In the genomic region with DNA sequence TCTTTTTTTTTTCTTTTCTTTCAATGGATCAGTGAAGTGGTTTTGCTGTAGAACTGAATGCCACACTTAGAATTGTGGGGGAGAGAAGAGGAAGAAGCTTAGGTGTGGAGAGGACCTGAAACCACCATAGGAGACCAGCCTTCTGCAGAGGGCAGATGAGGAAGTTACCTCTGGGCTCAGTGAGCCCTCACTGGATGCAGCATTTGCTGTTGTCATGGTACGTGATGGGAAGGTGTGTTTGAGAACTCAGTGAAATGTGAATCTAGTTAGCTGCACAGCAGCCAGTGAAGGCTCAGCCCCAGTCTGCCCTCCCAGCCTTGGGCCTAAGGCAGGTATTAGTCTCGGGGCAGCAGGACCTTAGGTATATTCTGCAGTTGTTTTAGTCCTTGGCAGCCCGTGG, we compare ENCODE assay signal across 9 cellular contexts. TPM values are rescaled to one million over a fixed set of nuclear protein-coding genes. Genes with fewer than 3 reads are reported as not detected.
DNase-seq lines count a peak whose midpoint lies in the region; ATAC-seq and TF ChIP-seq lines count a peak whose summit lies in the region.
"Had no signal": no experiment of that assay in that cellular context is flagged by ENCODE, and none has a peak within 500 bp of the region (broad histone marks: within the 10 kb centered on the region; RNA-seq: fewer than 3 reads in every experiment).

No MANE protein-coding gene starts in this region.

- H3K18ac ChIP-seq in H9 (ENCODE audit: insufficient read length, low read depth, low read length): no peak overlapping the region

- H3K4me1 Mint-ChIP-seq in activated CD4-positive, alpha-beta T cell treated with anti-CD3 and anti-CD28 coated beads, Interleukin-2, amount 10 ng/mL, durations not matched to agents 24 days and 14 days: peaks cover 70% of the 10 kb centered on the region
- H3K4me1 Mint-ChIP-seq in H9: peaks cover 9 to 14% of the 10 kb centered on the region in 2 experiments; a peak in 3 of 4 replicates

- no peak overlapping the region for H3K23ac ChIP-seq in H9 (ENCODE audit: insufficient read length, low read depth, low read length)

- WGBS in H9 (ENCODE audit: extremely low coverage, insufficient read length, low lambda C conversion rate): no CpG with 5 or more reads among the region's 3 CpGs

- ATAC-seq in HG02884 (IDR thresholded peaks at IDR 0.05; ENCODE audit: unreplicated experiment): peak; percentile 95
- ATAC-seq: K562 had no signal

- no peak overlapping the region for H2BK15ac ChIP-seq in H9 (ENCODE audit: low read depth, low read length)

- H2BK12ac ChIP-seq in H9 (ENCODE audit: insufficient read length, low read depth, low read length): no peak overlapping the region

- H2BK120ac ChIP-seq in H9 (ENCODE audit: low read depth, low read length, poor library complexity, severe bottlenecking): no peak overlapping the region

- H3K14ac ChIP-seq in H9 (ENCODE audit: insufficient read depth, low read length): no peak overlapping the region

- no peaks in the 10 kb centered on the region for H4K20me1 ChIP-seq in osteoblast (ENCODE audit: insufficient read depth, low read length)
- H4K20me1 ChIP-seq in H9 (ENCODE audit: control insufficient read depth, insufficient read depth, insufficient read length): no peaks in the 10 kb centered on the region

- H3K23me2 ChIP-seq in H9 (ENCODE audit: insufficient read length, low read depth, low read length, poor library complexity, severe bottlenecking): no peaks in the 10 kb centered on the region

- no peak overlapping the region for H3K56ac ChIP-seq in H9 (ENCODE audit: insufficient read length, low read depth, low read length)

- peaks cover 55% of the 10 kb centered on the region for H3K36me3 Mint-ChIP-seq in activated CD4-positive, alpha-beta T cell treated with anti-CD3 and anti-CD28 coated beads, Interleukin-2, amount 10 ng/mL, durations not matched to agents 24 days and 14 days (ENCODE audit: low read depth)
- H3K36me3 Mint-ChIP-seq in H9 (ENCODE audit: insufficient read depth in 1 of 3, low read depth in 3 of 3): peaks cover 3 to 21% (median 12%) of the 10 kb centered on the region in 3 experiments; a peak in 5 of 7 replicates

- no peak overlapping the region for H3K9ac ChIP-seq in H9 (ENCODE audit: extremely low read depth, insufficient read length, low read length)

- TF ChIP-seq POLR2A in Peyer's patch (IDR thresholded peaks at IDR 0.05): no peak

- no peaks in the 10 kb centered on the region for H3K9me3 ChIP-seq in Peyer's patch
- H3K9me3 ChIP-seq in osteoblast (ENCODE audit: low read depth, low read length): no peaks in the 10 kb centered on the region
- H3K9me3 ChIP-seq in H9 (ENCODE audit: control insufficient read depth, low read depth, low read length): no peaks in the 10 kb centered on the region

- H3K4me2 ChIP-seq in osteoblast (ENCODE audit: insufficient read depth, low read length) (no peak overlapping the region), H9 (ENCODE audit: insufficient read depth, insufficient read length, low read length) (no peak overlapping the region)

- TF ChIP-seq CTCF in Peyer's patch (IDR thresholded peaks at IDR 0.05) (no peak), osteoblast (IDR thresholded peaks at IDR 0.05; ENCODE audit: extremely low read depth, low read depth, low read length) (no peak), H9 (conservative IDR thresholded peaks at IDR 0.05) (no peak)

- H3K4ac ChIP-seq in H9 (ENCODE audit: low read depth, low read length): no peak overlapping the region

- H3K27ac ChIP-seq in Peyer's patch (peak overlapping the region in 1 of 4 donors; percentile 62), osteoblast (ENCODE audit: low read depth, low read length) (no peak overlapping the region), H9 (ENCODE audit: insufficient read length, low read depth, low read length) (no peak overlapping the region)

- H3K4me3 Mint-ChIP-seq in activated CD4-positive, alpha-beta T cell treated with anti-CD3 and anti-CD28 coated beads, Interleukin-2, amount 10 ng/mL, durations not matched to agents 24 days and 14 days: peak overlapping the region; percentile 61
- no peak overlapping the region for H3K4me3 Mint-ChIP-seq in H9

- H3K9me3 Mint-ChIP-seq in activated CD4-positive, alpha-beta T cell treated with anti-CD3 and anti-CD28 coated beads, Interleukin-2, amount 10 ng/mL, durations not matched to agents 24 days and 14 days: peaks cover 3% of the 10 kb centered on the region
- H3K9me3 Mint-ChIP-seq in H9: no peaks in the 10 kb centered on the region

- no peak overlapping the region for H2BK20ac ChIP-seq in H9 (ENCODE audit: low read depth, low read length, poor library complexity, severe bottlenecking)

- peaks cover 0 to 13% (median 2%) of the 10 kb centered on the region in 4 donors for H3K4me1 ChIP-seq in Peyer's patch
- H3K4me1 ChIP-seq in osteoblast (ENCODE audit: insufficient read depth, low read length): peaks cover 2% of the 10 kb centered on the region
- H3K4me1 ChIP-seq in H9 (ENCODE audit: insufficient read depth, low read length): no peaks in the 10 kb centered on the region

- H3K27ac Mint-ChIP-seq in activated CD4-positive, alpha-beta T cell treated with anti-CD3 and anti-CD28 coated beads, Interleukin-2, amount 10 ng/mL, durations not matched to agents 24 days and 14 days: peak overlapping the region; percentile 81
- no peak overlapping the region; a peak in 2 of 7 replicates for H3K27ac Mint-ChIP-seq in H9

- H3K36me3 ChIP-seq in Peyer's patch: peaks cover 0 to 5% (median 0%) of the 10 kb centered on the region in 3 donors
- H3K36me3 ChIP-seq in osteoblast (ENCODE audit: insufficient read depth, low read length): no peaks in the 10 kb centered on the region

- H4K8ac ChIP-seq in H9 (replicated peaks; ENCODE audit: insufficient read length, low read depth, low read length): no peak overlapping the region

- H2AFZ ChIP-seq in osteoblast (ENCODE audit: low read length): peak overlapping the region; percentile 20
- H2AFZ ChIP-seq in H9 (ENCODE audit: low read length): no peak overlapping the region

- H3K79me1 ChIP-seq in H9 (ENCODE audit: insufficient read depth, low read depth, low read length, poor library complexity, severe bottlenecking): peaks cover 3% of the 10 kb centered on the region

- DNase-seq in activated CD4-positive, alpha-beta T cell treated with anti-CD3 and anti-CD28 coated beads, Interleukin-2, amount 10 ng/mL, durations not matched to agents 24 days and 14 days: peak; percentile 80
- no peak for DNase-seq in activated CD4-positive, alpha-beta T cell treated with anti-CD3 and anti-CD28 coated beads for 1 hour
- DNase-seq in Peyer's patch: peak in 2 of 3 donors; percentile 59 to 76
- no peak for DNase-seq in osteoblast (ENCODE audit: insufficient read length, low spot score, missing footprints)
- no peak for DNase-seq in activated effector memory CD4-positive, alpha-beta T cell treated with anti-CD3 and anti-CD28 coated beads, Interleukin-2, amount 50 U/mL, for 16 hours
- no peak for DNase-seq in AG08396 (ENCODE audit: low spot score)
- no peak for DNase-seq in H9

- intact Hi-C loops in activated CD4-positive, alpha-beta T cell treated with anti-CD3 and anti-CD28 coated beads, Interleukin-2, amount 10 ng/mL, durations not matched to agents 24 days and 14 days (cut with micrococcal nuclease): loop anchor here (2.0 kb wide), 1 partner anchor 17 kb away; the partner anchor contains the start of gene CYFIP2

- H2AK5ac ChIP-seq in H9 (ENCODE audit: insufficient read length, low read length): no peak overlapping the region

- H3K4me3 ChIP-seq in Peyer's patch: no peak overlapping the region
- H3K4me3 ChIP-seq in osteoblast (ENCODE audit: insufficient read depth, low read length): no peak overlapping the region
- H3K4me3 ChIP-seq: K562 had no signal

- no peak overlapping the region for H4K5ac ChIP-seq in H9 (ENCODE audit: insufficient read length, low read depth, low read length)

- no peak overlapping the region for H2BK5ac ChIP-seq in H9 (ENCODE audit: insufficient read length, low read length)

- H3K27me3 ChIP-seq in Peyer's patch (no peaks in the 10 kb centered on the region), osteoblast (ENCODE audit: insufficient read depth, low read length) (no peaks in the 10 kb centered on the region), H9 (ENCODE audit: insufficient read depth, low read length) (no peaks in the 10 kb centered on the region)

- H3K79me2 ChIP-seq in osteoblast (ENCODE audit: insufficient read depth, low read length) (no peaks in the 10 kb centered on the region), H9 (ENCODE audit: insufficient read depth, low read length) (no peaks in the 10 kb centered on the region; the same call in 1 of the 2 replicates)

- H4K91ac ChIP-seq in H9 (ENCODE audit: insufficient read length, low read depth, low read length): no peak overlapping the region

- no peaks in the 10 kb centered on the region for H3K27me3 Mint-ChIP-seq in activated CD4-positive, alpha-beta T cell treated with anti-CD3 and anti-CD28 coated beads, Interleukin-2, amount 10 ng/mL, durations not matched to agents 24 days and 14 days
- no peaks in the 10 kb centered on the region for H3K27me3 Mint-ChIP-seq in H9 (ENCODE audit: low read depth)

- H3T11ph ChIP-seq in H9 (ENCODE audit: low read length): no peak overlapping the region

RNA-seq across cellular contexts. Expression of gene CYFIP2, which starts 17.5 kb away (rescaled TPM):
- total RNA-seq in activated CD4-positive, alpha-beta T cell treated with anti-CD3 and anti-CD28 coated beads, Interleukin-2, amount 10 ng/mL, durations not matched to agents 24 days and 14 days: 180 and 193 TPM in 2 replicates
- total RNA-seq in Peyer's patch (100 to 1,000 TPM in 1 of 4 donors, 10 to 100 TPM in 3; 46.5 to 155 (median 57.2) TPM), osteoblast (4.7 and 6.5 TPM in 2 replicates), H9 (2021) (74.7 and 84.5 TPM in 2 replicates)

Comparison
In these comparisons a context has a peak if more than half of its experiments do, and no peak if none do; other contexts are left out.
1. DNase-seq: peak in activated CD4-positive, alpha-beta T cell treated with anti-CD3 and anti-CD28 coated beads, Interleukin-2, amount 10 ng/mL, durations not matched to agents 24 days and 14 days (single experiment) and Peyer's patch (2 of 3); none in activated CD4-positive, alpha-beta T cell treated with anti-CD3 and anti-CD28 coated beads for 1 hour (single experiment), osteoblast (single experiment), activated effector memory CD4-positive, alpha-beta T cell treated with anti-CD3 and anti-CD28 coated beads, Interleukin-2, amount 50 U/mL, for 16 hours (single experiment), AG08396 (single experiment) and H9 (single experiment).